ENCODE assay signal across 8 cellular contexts in the genomic region with DNA sequence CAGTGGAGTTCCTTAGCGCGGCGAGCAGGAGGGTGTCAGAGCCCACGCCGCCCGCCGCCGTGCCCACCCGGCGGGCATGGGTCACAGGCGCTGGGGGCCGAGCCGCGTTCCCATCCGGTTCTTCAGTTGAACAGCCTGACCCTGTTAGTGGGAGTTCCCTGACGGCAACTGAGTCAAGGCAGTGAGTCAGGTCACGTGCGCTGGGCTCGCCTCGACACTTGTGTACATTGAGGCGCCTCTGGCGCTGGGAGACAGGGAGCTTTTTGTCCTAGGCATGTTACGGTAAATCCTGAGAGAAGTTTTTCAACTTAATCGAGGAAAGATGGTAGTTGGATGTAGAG. TPM values are rescaled to one million over a fixed set of nuclear protein-coding genes. Genes with fewer than 3 reads are reported as not detected.
A peak's percentile ranks its signal among the peaks of the same experiment; 100 is the strongest.
DNase-seq lines count a peak whose midpoint lies in the region; ATAC-seq and TF ChIP-seq lines count a peak whose summit lies in the region.

No MANE protein-coding gene starts in this region.

- H3K9me3 Mint-ChIP-seq in CD14-positive monocyte = peaks cover 0 to 2% (median 0%) of the 10 kb centered on the region in 7 donors
- H3K9me3 Mint-ChIP-seq in naive thymus-derived CD8-positive, alpha-beta T cell = no peaks in the 10 kb centered on the region

- H3K9me2 ChIP-seq in OCI-LY1 (ENCODE audit: low read depth, low read length) = no peaks in the 10 kb centered on the region

- H3F3A ChIP-seq in OCI-LY1 (ENCODE audit: insufficient read depth, low read length) = no peaks in the 10 kb centered on the region

- ATAC-seq in naive thymus-derived CD8-positive, alpha-beta T cell = peak in 1 of 2 donors; percentile 23
- peak; percentile 63 for ATAC-seq in stimulated activated naive CD8-positive, alpha-beta T cell treated with anti-CD3 and anti-CD28 coated beads, Interleukin-15, Interleukin-2, amounts not matched to agents 100 U/mL and 50 U/mL, for 24 hours
- ATAC-seq in HG03139 (IDR thresholded peaks at IDR 0.05; ENCODE audit: unreplicated experiment) = no peak

- H3K36me3 Mint-ChIP-seq in CD14-positive monocyte = peaks cover 5 to 14% of the 10 kb centered on the region in 2 donors
- H3K36me3 Mint-ChIP-seq in naive thymus-derived CD8-positive, alpha-beta T cell = peaks cover 0 to 11% (median 0%) of the 10 kb centered on the region in 3 donors

- H3K27ac Mint-ChIP-seq in CD14-positive monocyte = peak overlapping the region; percentile 91 to 98 (median 96)
- H3K27ac Mint-ChIP-seq in naive thymus-derived CD8-positive, alpha-beta T cell = peak overlapping the region; percentile 76 to 98 (median 94)

- peak overlapping the region; percentile 31 for H3K27ac ChIP-seq in OCI-LY1 (ENCODE audit: low read depth, low read length, poor library complexity, severe bottlenecking)

- H3K79me2 ChIP-seq in OCI-LY1 (ENCODE audit: insufficient read depth, low read length) = peaks cover 56% of the 10 kb centered on the region

- no peaks in the 10 kb centered on the region for H4K20me1 ChIP-seq in OCI-LY1 (ENCODE audit: insufficient read depth, low read length)

- peak overlapping the region; percentile 92 for H3K4me3 ChIP-seq in OCI-LY1 (ENCODE audit: low read depth, low read length, poor library complexity, severe bottlenecking)

- peaks cover 54% of the 10 kb centered on the region for H3K4me1 Mint-ChIP-seq in CD14-positive monocyte
- peaks cover 24 to 64% (median 64%) of the 10 kb centered on the region in 4 donors for H3K4me1 Mint-ChIP-seq in naive thymus-derived CD8-positive, alpha-beta T cell

- H3K9ac ChIP-seq in OCI-LY1 (ENCODE audit: low read length) = peak overlapping the region; percentile 92

- H3K4me3 Mint-ChIP-seq in CD14-positive monocyte = peak overlapping the region; percentile 89 to 98
- H3K4me3 Mint-ChIP-seq in naive thymus-derived CD8-positive, alpha-beta T cell = peak overlapping the region; percentile 85 to 98 (median 92)

- H3K36me3 ChIP-seq in OCI-LY1 (ENCODE audit: insufficient read depth, low read length) = peaks cover 16% of the 10 kb centered on the region

- H3K4me2 ChIP-seq in OCI-LY1 (ENCODE audit: low read length) = peak overlapping the region; percentile 93

- no peak overlapping the region for H2AFZ ChIP-seq in OCI-LY1 (ENCODE audit: low read length)

- TF ChIP-seq CTCF in CD14-positive monocyte (IDR thresholded peaks at IDR 0.05) = no peak
- no peak for TF ChIP-seq CTCF in OCI-LY1 (IDR thresholded peaks at IDR 0.05; ENCODE audit: low read length)

- intact Hi-C loops in CD14-positive monocyte (cut with micrococcal nuclease) = loop anchor here in 1 of 2 donors (5.0 to 10.0 kb wide), 2 partner anchors 44 to 72 kb away; a partner anchor contains a TSS

- H3K27me3 ChIP-seq in OCI-LY1 (ENCODE audit: insufficient read depth, low read length) = no peaks in the 10 kb centered on the region

- H3K9me3 ChIP-seq in OCI-LY1 (ENCODE audit: low read length) = no peaks in the 10 kb centered on the region

- DNase-seq in CD14-positive monocyte (ENCODE audit: low spot score) (peak; percentile 91), HCEC 1CT (peak; percentile 72), fibroblast of peridontal ligament (ENCODE audit: extremely low read depth) (peak; percentile 64)
- peak; percentile 32 for DNase-seq in activated T-helper 9 cell treated with anti-CD3 and anti-CD28 coated beads, Interleukin-2, amount 50 U/mL, for 16 hours (ENCODE audit: low read depth)
- DNase-seq in naive thymus-derived CD8-positive, alpha-beta T cell = peak in 7 of 10 donors; percentile 11 to 26 (median 19)
- DNase-seq in stimulated activated naive CD8-positive, alpha-beta T cell treated with anti-CD3 and anti-CD28 coated beads, Interleukin-15, Interleukin-2, amounts not matched to agents 100 U/mL and 50 U/mL, for 24 hours = peak; percentile 67

- POLR2A ChIA-PET in naive thymus-derived CD8-positive, alpha-beta T cell (lab: Charles Lee) = interaction anchor here (0.6 to 4.4 kb wide), 8 partner anchors 11 to 119 kb away, joined by 3 to 32 read pairs (median 3); no protein-coding TSS in a partner anchor

- H3K4me1 ChIP-seq in OCI-LY1 (ENCODE audit: insufficient read depth, low read length, severe bottlenecking) = peaks cover 49% of the 10 kb centered on the region

- peaks cover 0 to 7% (median 3%) of the 10 kb centered on the region in 3 donors for H3K27me3 Mint-ChIP-seq in CD14-positive monocyte (ENCODE audit: low read depth in 3 of 3)
- peaks cover 0 to 2% (median 0%) of the 10 kb centered on the region in 5 donors for H3K27me3 Mint-ChIP-seq in naive thymus-derived CD8-positive, alpha-beta T cell

RNA-seq across cellular contexts. Expression of a gene that starts 0.7 kb away (rescaled TPM):
- 100 to 1,000 TPM; 223 to 261 TPM for polyA plus RNA-seq in CD14-positive monocyte
- total RNA-seq in naive thymus-derived CD8-positive, alpha-beta T cell = 100 to 1,000 TPM; 140 to 152 TPM
- polyA plus RNA-seq in naive thymus-derived CD8-positive, alpha-beta T cell = 100 to 1,000 TPM; 177 to 200 (median 185) TPM

Comparison
In these comparisons a context has a peak if more than half of its experiments do, and no peak if none do; other contexts are left out.
1. DNase-seq: peak in every context shown above with its lines; median percentile 91 in CD14-positive monocyte; 72 in HCEC 1CT; 67 in stimulated activated naive CD8-positive, alpha-beta T cell treated with anti-CD3 and anti-CD28 coated beads, Interleukin-15, Interleukin-2, amounts not matched to agents 100 U/mL and 50 U/mL, for 24 hours; 64 in fibroblast of peridontal ligament; 32 in activated T-helper 9 cell treated with anti-CD3 and anti-CD28 coated beads, Interleukin-2, amount 50 U/mL, for 16 hours; 19 in naive thymus-derived CD8-positive, alpha-beta T cell.